In the genomic region with DNA sequence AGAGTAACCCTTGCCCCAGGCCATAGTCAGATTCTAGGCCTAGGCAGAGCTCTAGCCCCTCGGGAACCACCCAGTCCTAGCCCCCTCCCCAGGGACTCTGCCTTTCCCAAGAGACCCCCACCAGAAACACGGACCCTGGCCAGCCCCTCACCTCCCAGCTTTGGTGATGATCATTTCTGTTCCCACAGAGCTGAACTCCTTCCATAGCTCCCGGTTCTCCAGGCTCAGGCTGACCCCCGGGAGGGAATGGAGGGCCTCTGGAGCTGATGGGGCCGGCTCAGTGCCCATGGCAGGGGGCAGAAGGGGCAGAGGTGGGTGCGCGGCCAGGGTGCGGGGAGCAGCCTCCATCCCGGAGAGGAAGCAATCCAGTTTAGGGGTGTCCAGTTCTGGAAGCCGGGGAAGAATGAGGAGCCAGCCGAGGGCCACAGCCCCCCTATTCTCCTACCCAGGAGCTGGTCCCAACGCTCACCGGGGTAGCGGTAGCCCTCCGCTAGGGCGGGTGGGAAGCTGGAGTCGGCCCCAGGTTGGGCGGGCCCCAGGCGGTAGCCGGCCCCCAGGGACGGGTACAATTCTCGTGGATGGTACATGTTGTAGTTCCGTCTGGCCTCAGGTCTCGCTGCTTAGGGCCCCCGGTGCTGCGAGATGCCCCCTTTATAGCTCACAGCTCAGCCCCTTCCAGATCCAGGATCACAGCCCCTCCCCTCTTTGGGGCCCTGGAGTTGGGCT, we compare ENCODE assay signal across 1 cellular context.
TF ChIP-seq lines count a peak whose summit lies in the region.

No MANE protein-coding gene starts in this region.

TF ChIP-seq in HCT116, 20 proteins besides CTCF, POLR2A, EP300 and RAD21 (continued from another document):
- TF ChIP-seq, protein P1, sequence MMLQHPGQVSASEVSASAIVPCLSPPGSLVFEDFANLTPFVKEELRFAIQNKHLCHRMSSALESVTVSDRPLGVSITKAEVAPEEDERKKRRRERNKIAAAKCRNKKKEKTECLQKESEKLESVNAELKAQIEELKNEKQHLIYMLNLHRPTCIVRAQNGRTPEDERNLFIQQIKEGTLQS (IDR thresholded peaks at IDR 0.05): no peak
- no peak for TF ChIP-seq CBX3 (IDR thresholded peaks at IDR 0.05; ENCODE audit: low read depth)
- no peak for TF ChIP-seq SP1 (IDR thresholded peaks at IDR 0.05; ENCODE audit: low read depth)
- no peak for TF ChIP-seq EZH2phosphoT487 (IDR thresholded peaks at IDR 0.05; ENCODE audit: borderline replicate concordance)
- TF ChIP-seq EGR1 (IDR thresholded peaks at IDR 0.05; ENCODE audit: low read depth): no peak
- no peak for TF ChIP-seq ZFX (IDR thresholded peaks at IDR 0.05)
- TF ChIP-seq, protein P2, sequence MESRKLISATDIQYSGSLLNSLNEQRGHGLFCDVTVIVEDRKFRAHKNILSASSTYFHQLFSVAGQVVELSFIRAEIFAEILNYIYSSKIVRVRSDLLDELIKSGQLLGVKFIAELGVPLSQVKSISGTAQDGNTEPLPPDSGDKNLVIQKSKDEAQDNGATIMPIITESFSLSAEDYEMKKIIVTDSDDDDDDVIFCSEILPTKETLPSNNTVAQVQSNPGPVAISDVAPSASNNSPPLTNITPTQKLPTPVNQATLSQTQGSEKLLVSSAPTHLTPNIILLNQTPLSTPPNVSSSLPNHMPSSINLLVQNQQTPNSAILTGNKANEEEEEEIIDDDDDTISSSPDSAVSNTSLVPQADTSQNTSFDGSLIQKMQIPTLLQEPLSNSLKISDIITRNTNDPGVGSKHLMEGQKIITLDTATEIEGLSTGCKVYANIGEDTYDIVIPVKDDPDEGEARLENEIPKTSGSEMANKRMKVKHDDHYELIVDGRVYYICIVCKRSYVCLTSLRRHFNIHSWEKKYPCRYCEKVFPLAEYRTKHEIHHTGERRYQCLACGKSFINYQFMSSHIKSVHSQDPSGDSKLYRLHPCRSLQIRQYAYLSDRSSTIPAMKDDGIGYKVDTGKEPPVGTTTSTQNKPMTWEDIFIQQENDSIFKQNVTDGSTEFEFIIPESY (IDR thresholded peaks at IDR 0.05; ENCODE audit: extremely low read depth, insufficient replicate concordance, low read length): no peak
